ENCODE assay signal across 8 cellular contexts in the genomic region with DNA sequence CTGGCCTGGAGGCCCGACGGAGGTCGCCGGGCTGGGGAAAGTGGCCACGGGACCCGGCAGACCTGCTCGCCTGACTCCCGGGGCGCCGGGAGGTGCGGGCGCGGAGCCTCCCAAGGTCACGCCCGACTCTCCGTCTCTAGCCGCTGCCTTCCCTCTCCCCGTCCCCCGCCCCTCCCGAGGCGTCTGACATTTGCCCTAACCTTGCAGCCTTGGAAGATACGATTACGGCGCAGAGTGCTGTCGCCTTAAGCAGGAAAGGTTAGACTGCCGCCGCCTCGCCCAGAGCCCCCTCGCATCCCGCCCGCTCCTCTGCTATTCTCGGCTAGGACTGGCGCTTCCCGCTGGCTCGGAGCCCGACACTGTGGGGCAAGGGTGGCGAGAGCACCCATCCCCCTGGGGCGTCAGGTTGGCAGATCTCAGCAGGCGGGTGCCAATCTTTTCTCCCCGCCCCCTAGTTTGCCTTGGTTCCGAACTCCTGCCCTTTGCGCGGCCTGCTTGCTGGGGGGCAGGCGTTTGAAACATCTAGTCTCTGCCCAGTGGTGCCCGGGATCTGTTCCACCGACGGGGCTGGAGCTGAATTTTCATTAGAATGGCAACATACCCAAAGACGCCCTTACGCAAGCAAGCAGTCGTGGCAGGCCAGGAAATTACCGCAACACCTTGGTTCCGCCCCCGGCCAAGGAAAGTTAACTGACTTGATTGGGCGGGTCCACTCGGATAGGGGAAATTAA. TPM values are rescaled to one million over a fixed set of nuclear protein-coding genes. Genes with fewer than 3 reads are reported as not detected.
A peak's percentile ranks its signal among the peaks of the same experiment; 100 is the strongest.
DNase-seq lines count a peak whose midpoint lies in the region; ATAC-seq and TF ChIP-seq lines count a peak whose summit lies in the region.

No MANE protein-coding gene starts in this region.

- no peak for TF ChIP-seq EP300 in stomach (IDR thresholded peaks at IDR 0.05)

- no peaks in the 10 kb centered on the region for H3K27me3 Mint-ChIP-seq in activated T-cell treated with anti-CD3 and anti-CD28 coated beads, Interleukin-2, amount 50 U/mL, for 72 hours (ENCODE audit: low read depth)
- peaks cover 14% of the 10 kb centered on the region for H3K27me3 Mint-ChIP-seq in nephron progenitor cell (ENCODE audit: low read depth, poor library complexity)

- TF ChIP-seq CTCF in BE2C (IDR thresholded peaks at IDR 0.05; ENCODE audit: low read depth, low read length) (no peak), OCI-LY3 (IDR thresholded peaks at IDR 0.05; ENCODE audit: low read depth, low read length) (no peak), fibroblast of mammary gland (conservative IDR thresholded peaks at IDR 0.05; ENCODE audit: control insufficient read depth, insufficient read depth, low read depth, low read length) (no peak), nephron progenitor cell (IDR thresholded peaks at IDR 0.05) (no peak), stomach (IDR thresholded peaks at IDR 0.05) (no peak)

- H3K79me2 ChIP-seq in OCI-LY3 (ENCODE audit: low read length) = peaks cover 2% of the 10 kb centered on the region; the same call in 1 of the 2 replicates

- no peaks in the 10 kb centered on the region for H4K20me1 ChIP-seq in OCI-LY3 (ENCODE audit: insufficient read depth, low read length)

- no peaks in the 10 kb centered on the region for H3K9me3 Mint-ChIP-seq in activated T-cell treated with anti-CD3 and anti-CD28 coated beads, Interleukin-2, amount 50 U/mL, for 72 hours
- H3K9me3 Mint-ChIP-seq in nephron progenitor cell = no peaks in the 10 kb centered on the region

- peaks cover 0 to 3% of the 10 kb centered on the region in 2 donors for H3K36me3 Mint-ChIP-seq in activated T-cell treated with anti-CD3 and anti-CD28 coated beads, Interleukin-2, amount 50 U/mL, for 72 hours (ENCODE audit: insufficient read depth in 2 of 2)
- peaks cover 25% of the 10 kb centered on the region for H3K36me3 Mint-ChIP-seq in nephron progenitor cell (ENCODE audit: low read depth)

- TF ChIP-seq POLR2A in stomach (IDR thresholded peaks at IDR 0.05) = no peak

- 1 to 19% (median 3%) methylated on average over 15 to 55 of the region's 55 CpGs for WGBS in stomach, 5 donors

- peak overlapping the region; percentile 86 for H2AFZ ChIP-seq in OCI-LY3 (ENCODE audit: low read depth, low read length)

- peak overlapping the region; percentile 70 for H3K4me3 ChIP-seq in BE2C (ENCODE audit: low read depth, low read length)
- peak overlapping the region; percentile 99 for H3K4me3 ChIP-seq in OCI-LY3 (ENCODE audit: low read length)
- H3K4me3 ChIP-seq in fibroblast of mammary gland (ENCODE audit: control insufficient read depth, low read depth, low read length) = peak overlapping the region; percentile 81
- peak overlapping the region; percentile 65 to 95 (median 81) for H3K4me3 ChIP-seq in stomach

- peak overlapping the region; percentile 87 for H3K9ac ChIP-seq in OCI-LY3 (ENCODE audit: low read length)

- ATAC-seq in GM19324 (IDR thresholded peaks at IDR 0.05; ENCODE audit: low FRiP score, unreplicated experiment) = peak; percentile 70
- peak; percentile 58 for ATAC-seq in HG03439 (IDR thresholded peaks at IDR 0.05; ENCODE audit: unreplicated experiment)
- peak; percentile 68 to 75 for ATAC-seq in activated T-cell treated with anti-CD3 and anti-CD28 coated beads, Interleukin-2, amount 50 U/mL, for 72 hours (replicated peaks in 1 of 2)

- H3K36me3 ChIP-seq in BE2C = no peaks in the 10 kb centered on the region
- peaks cover 7% of the 10 kb centered on the region for H3K36me3 ChIP-seq in OCI-LY3 (replicated peaks; ENCODE audit: low read depth, low read length)
- no peaks in the 10 kb centered on the region for H3K36me3 ChIP-seq in stomach

- H3K27me3 ChIP-seq in BE2C = no peaks in the 10 kb centered on the region
- no peaks in the 10 kb centered on the region for H3K27me3 ChIP-seq in OCI-LY3 (ENCODE audit: low read depth, low read length)
- no peaks in the 10 kb centered on the region for H3K27me3 ChIP-seq in stomach

- H3K4me1 Mint-ChIP-seq in activated T-cell treated with anti-CD3 and anti-CD28 coated beads, Interleukin-2, amount 50 U/mL, for 72 hours (ENCODE audit: low read depth) = peaks cover 17% of the 10 kb centered on the region
- H3K4me1 Mint-ChIP-seq in nephron progenitor cell = peaks cover 22% of the 10 kb centered on the region

- H3K27ac Mint-ChIP-seq in activated T-cell treated with anti-CD3 and anti-CD28 coated beads, Interleukin-2, amount 50 U/mL, for 72 hours = peak overlapping the region; percentile 95
- H3K27ac Mint-ChIP-seq in nephron progenitor cell = peak overlapping the region; percentile 90

- H3K27ac ChIP-seq in OCI-LY3 (ENCODE audit: low read length) (peak overlapping the region; percentile 69), stomach (peak overlapping the region; percentile 85 to 95 (median 93))

- intact Hi-C loops in stomach (cut with DNase I; ENCODE audit: low total_unique reads) = no loop called here

- H3K4me1 ChIP-seq in BE2C (no peaks in the 10 kb centered on the region), OCI-LY3 (ENCODE audit: low read length) (peaks cover 7% of the 10 kb centered on the region; the same call in 1 of the 2 replicates), stomach (peaks cover 5 to 24% (median 16%) of the 10 kb centered on the region in 4 donors)

- H3K4me3 Mint-ChIP-seq in activated T-cell treated with anti-CD3 and anti-CD28 coated beads, Interleukin-2, amount 50 U/mL, for 72 hours = peak overlapping the region; percentile 90 to 97
- H3K4me3 Mint-ChIP-seq in nephron progenitor cell = peak overlapping the region; percentile 91

- H3K9me3 ChIP-seq in BE2C (no peaks in the 10 kb centered on the region), OCI-LY3 (ENCODE audit: insufficient read depth, low read length) (no peaks in the 10 kb centered on the region), stomach (no peaks in the 10 kb centered on the region)

- H3K4me2 ChIP-seq in OCI-LY3 (ENCODE audit: low read length) = peak overlapping the region; percentile 81

- DNase-seq in BE2C = peak; percentile 17
- DNase-seq in activated T-cell treated with anti-CD3 and anti-CD28 coated beads, Interleukin-2, amount 50 U/mL, for 72 hours = peak; percentile 79 to 81
- DNase-seq in fibroblast of mammary gland (ENCODE audit: low read depth) = peak; percentile 65
- DNase-seq in nephron progenitor cell = peak; percentile 79
- peak; percentile 77 for DNase-seq in stomach

RNA-seq across cellular contexts. Expression of gene PGM1, which starts 0.8 kb away (rescaled TPM):
- 5.8 TPM for polyA plus RNA-seq in BE2C (2012; ENCODE audit: insufficient read depth, insufficient read length, low read depth)
- 10 to 100 TPM; 34.1 to 36.1 TPM for total RNA-seq in activated T-cell treated with anti-CD3 and anti-CD28 coated beads, Interleukin-2, amount 50 U/mL, for 72 hours
- 10 to 100 TPM; 21.4 to 82.8 (median 34.9) TPM for total RNA-seq in stomach
- polyA plus RNA-seq in stomach = 10 to 100 TPM; 11.3 to 24.0 (median 22.2) TPM

Comparison
In these comparisons a context has a peak if more than half of its experiments do, and no peak if none do; other contexts are left out.
1. Peak in every context shown above with its lines: DNase-seq, ATAC-seq, H3K4me3 ChIP-seq and H3K27ac ChIP-seq.
2. DNase-seq: peak in every context shown above with its lines; median percentile 80 in activated T-cell treated with anti-CD3 and anti-CD28 coated beads, Interleukin-2, amount 50 U/mL, for 72 hours; 79 in nephron progenitor cell; 77 in stomach; 65 in fibroblast of mammary gland; 17 in BE2C.